Comparison of ENCODE assay signal across 8 cellular contexts in the genomic region with DNA sequence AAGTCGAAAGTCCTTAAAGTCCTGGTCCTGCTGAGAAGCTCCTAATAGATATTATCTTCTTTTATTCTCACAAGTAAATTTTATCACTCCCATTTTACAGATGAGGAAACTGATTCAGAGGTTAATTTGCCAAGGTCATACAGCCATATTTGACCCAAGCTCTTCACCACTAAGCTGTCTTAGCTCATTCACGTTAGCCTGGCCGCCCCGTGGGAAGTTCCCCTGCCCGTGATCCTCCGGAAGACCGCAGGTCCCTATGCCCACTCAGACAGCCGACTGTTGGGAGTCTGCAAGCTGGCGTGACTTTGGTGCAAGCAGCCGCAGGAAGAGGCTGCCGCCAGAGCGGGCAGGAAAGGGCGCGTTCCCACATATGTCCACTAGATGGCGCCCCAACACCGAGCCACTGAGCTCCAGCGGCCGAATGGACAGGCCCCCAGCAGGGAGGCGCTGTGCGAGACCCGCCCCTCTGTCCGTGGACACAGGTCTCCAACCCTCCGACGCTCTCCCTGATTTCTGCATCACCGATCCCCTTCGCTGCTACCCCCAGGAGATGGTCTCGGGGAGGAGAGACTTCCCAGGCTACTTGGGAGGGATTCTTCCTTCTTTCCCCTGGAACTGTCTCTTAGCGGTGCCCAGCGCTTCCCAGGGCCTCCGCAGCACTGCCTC. TPM values are rescaled to one million over a fixed set of nuclear protein-coding genes. Genes with fewer than 3 reads are reported as not detected.
DNase-seq lines count a peak whose midpoint lies in the region; ATAC-seq and TF ChIP-seq lines count a peak whose summit lies in the region.

No MANE protein-coding gene starts in this region.

- H3K4me1 ChIP-seq in BE2C (peaks cover 12% of the 10 kb centered on the region), duodenal mucosa (ENCODE audit: control insufficient read depth in 1 of 2, insufficient read depth in 2 of 2, low read length in 2 of 2) (peaks cover 9 to 17% of the 10 kb centered on the region in 2 donors), lower lobe of right lung (peaks cover 11% of the 10 kb centered on the region)

- H3K27ac Mint-ChIP-seq in activated CD4-positive, alpha-beta memory T cell treated with anti-CD3 and anti-CD28 coated beads, Interleukin-2, amount 10 ng/mL, durations not matched to agents 7 days and 5 days: peak overlapping the region; percentile 85

- no peaks in the 10 kb centered on the region for H3K9me3 Mint-ChIP-seq in activated CD4-positive, alpha-beta memory T cell treated with anti-CD3 and anti-CD28 coated beads, Interleukin-2, amount 10 ng/mL, durations not matched to agents 7 days and 5 days

- peak overlapping the region; percentile 41 for H3K4me3 ChIP-seq in BE2C (ENCODE audit: low read depth, low read length)
- H3K4me3 ChIP-seq in duodenal mucosa (ENCODE audit: low read depth in 1 of 2, low read length in 2 of 2): peak overlapping the region; percentile 42 to 79
- peak overlapping the region; percentile 35 for H3K4me3 ChIP-seq in lower lobe of right lung

- ATAC-seq in GM19023 (IDR thresholded peaks at IDR 0.05; ENCODE audit: unreplicated experiment) (peak; percentile 86), HG03196 (IDR thresholded peaks at IDR 0.05; ENCODE audit: unreplicated experiment) (peak; percentile 89), lower lobe of right lung (peak; percentile 94 to 96)

- CTCF ChIA-PET in activated CD4-positive, alpha-beta memory T cell treated with anti-CD3 and anti-CD28 coated beads, Interleukin-2, amount 10 ng/mL, durations not matched to agents 7 days and 5 days (lab: Charles Lee): interaction anchor here (0.6 to 7.1 kb wide), 65 partner anchors 9 to 1718 kb away, joined by 3 to 214 read pairs (median 5); partner anchors contain the start of genes ARAP3, DELE1, FCHSD1 and GNPDA1

- intact Hi-C loops in lower lobe of right lung (cut with DNase I): loop anchor here (10.0 kb wide), 1 partner anchor 263 kb away; the partner anchor contains the start of gene PCDH12

- peaks cover 31% of the 10 kb centered on the region for H3K27me3 Mint-ChIP-seq in activated CD4-positive, alpha-beta memory T cell treated with anti-CD3 and anti-CD28 coated beads, Interleukin-2, amount 10 ng/mL, durations not matched to agents 7 days and 5 days

- H3K9me3 ChIP-seq in BE2C (no peaks in the 10 kb centered on the region), duodenal mucosa (ENCODE audit: control insufficient read depth in 1 of 2, low read length in 2 of 2) (no peaks in the 10 kb centered on the region), lower lobe of right lung (no peaks in the 10 kb centered on the region)

- H3K27me3 ChIP-seq in BE2C: no peaks in the 10 kb centered on the region
- peaks cover 8 to 16% of the 10 kb centered on the region in 2 donors for H3K27me3 ChIP-seq in duodenal mucosa (ENCODE audit: control insufficient read depth in 1 of 2, insufficient read depth in 2 of 2, low read length in 2 of 2)
- no peaks in the 10 kb centered on the region for H3K27me3 ChIP-seq in lower lobe of right lung (ENCODE audit: low read depth)

- no peak overlapping the region for H3K27ac ChIP-seq in duodenal mucosa (ENCODE audit: low read depth, low read length)
- H3K27ac ChIP-seq in lower lobe of right lung: no peak overlapping the region

- TF ChIP-seq CTCF in BE2C (IDR thresholded peaks at IDR 0.05; ENCODE audit: low read depth, low read length): peak; percentile 95
- peak; percentile 100 for TF ChIP-seq CTCF in lower lobe of right lung (IDR thresholded peaks at IDR 0.05)

- no peaks in the 10 kb centered on the region for H3K36me3 Mint-ChIP-seq in activated CD4-positive, alpha-beta memory T cell treated with anti-CD3 and anti-CD28 coated beads, Interleukin-2, amount 10 ng/mL, durations not matched to agents 7 days and 5 days (ENCODE audit: low read depth)

- peaks cover 34% of the 10 kb centered on the region for H3K4me1 Mint-ChIP-seq in activated CD4-positive, alpha-beta memory T cell treated with anti-CD3 and anti-CD28 coated beads, Interleukin-2, amount 10 ng/mL, durations not matched to agents 7 days and 5 days

- H3K4me3 Mint-ChIP-seq in activated CD4-positive, alpha-beta memory T cell treated with anti-CD3 and anti-CD28 coated beads, Interleukin-2, amount 10 ng/mL, durations not matched to agents 7 days and 5 days: peak overlapping the region; percentile 60

- DNase-seq in BE2C (peak; percentile 89), NCI-H748 (lab: John Stamatoyannopoulos, UW; ENCODE audit: unreplicated experiment) (peak; percentile 75), lower lobe of right lung (peak; percentile 90)
- DNase-seq in activated CD4-positive, alpha-beta memory T cell treated with anti-CD3 and anti-CD28 coated beads, Interleukin-2, amount 10 ng/mL, durations not matched to agents 7 days and 5 days: peak; percentile 91
- DNase-seq in stimulated activated CD4-positive, alpha-beta T cell treated with anti-CD3 and anti-CD28 coated beads, Interleukin-4, amount 100 ng/mL, for 48 hours (ENCODE audit: low read depth in 2 of 2): peak; percentile 80 to 89

- H3K36me3 ChIP-seq in BE2C (no peaks in the 10 kb centered on the region), duodenal mucosa (ENCODE audit: control insufficient read depth in 1 of 2, insufficient read depth in 2 of 2, low read length in 2 of 2) (no peaks in the 10 kb centered on the region), lower lobe of right lung (no peaks in the 10 kb centered on the region)

- peak overlapping the region in 1 of 2 donors; percentile 74 for H3K9ac ChIP-seq in duodenal mucosa (ENCODE audit: low read depth in 1 of 2, low read length in 2 of 2)

- POLR2A ChIA-PET in activated CD4-positive, alpha-beta memory T cell treated with anti-CD3 and anti-CD28 coated beads, Interleukin-2, amount 10 ng/mL, durations not matched to agents 7 days and 5 days (lab: Charles Lee): interaction anchor here (0.6 to 4.7 kb wide), 18 partner anchors 10 to 438 kb away, joined by 3 to 49 read pairs (median 4); partner anchors contain the start of genes ARAP3, DELE1, FCHSD1 and HDAC3

RNA-seq across cellular contexts. Expression of gene ARAP3, which starts 10.0 kb away (rescaled TPM):
- polyA plus RNA-seq in BE2C (2012; ENCODE audit: insufficient read depth, insufficient read length, low read depth): 38.1 TPM
- 10 to 100 TPM; 13.6 to 13.9 TPM for total RNA-seq in activated CD4-positive, alpha-beta memory T cell treated with anti-CD3 and anti-CD28 coated beads, Interleukin-2, amount 10 ng/mL, durations not matched to agents 7 days and 5 days
- total RNA-seq in lower lobe of right lung: 35.2 TPM

RNA-seq across cellular contexts. Expression of gene FCHSD1, which starts 40.8 kb away (rescaled TPM):
- polyA plus RNA-seq in BE2C (2012; ENCODE audit: insufficient read depth, insufficient read length, low read depth): 7.8 TPM
- 10 to 100 TPM; 69.8 to 71.8 TPM for total RNA-seq in activated CD4-positive, alpha-beta memory T cell treated with anti-CD3 and anti-CD28 coated beads, Interleukin-2, amount 10 ng/mL, durations not matched to agents 7 days and 5 days
- total RNA-seq in lower lobe of right lung: 20.4 TPM

RNA-seq across cellular contexts. Expression of gene RELL2, which starts 55.2 kb away (rescaled TPM):
- 62.2 TPM for polyA plus RNA-seq in BE2C (2012; ENCODE audit: insufficient read depth, insufficient read length, low read depth)
- total RNA-seq in activated CD4-positive, alpha-beta memory T cell treated with anti-CD3 and anti-CD28 coated beads, Interleukin-2, amount 10 ng/mL, durations not matched to agents 7 days and 5 days: 10 to 100 TPM; 18.8 to 19.4 TPM
- 5.5 TPM for total RNA-seq in lower lobe of right lung

RNA-seq across cellular contexts. Expression of gene HDAC3, which starts 55.4 kb away (rescaled TPM):
- 109 TPM for polyA plus RNA-seq in BE2C (2012; ENCODE audit: insufficient read depth, insufficient read length, low read depth)
- 10 to 100 TPM; 72.0 to 77.9 TPM for total RNA-seq in activated CD4-positive, alpha-beta memory T cell treated with anti-CD3 and anti-CD28 coated beads, Interleukin-2, amount 10 ng/mL, durations not matched to agents 7 days and 5 days
- 45.8 TPM for total RNA-seq in lower lobe of right lung
